Comparison of ENCODE assay signal across 1 cellular context in the genomic region with DNA sequence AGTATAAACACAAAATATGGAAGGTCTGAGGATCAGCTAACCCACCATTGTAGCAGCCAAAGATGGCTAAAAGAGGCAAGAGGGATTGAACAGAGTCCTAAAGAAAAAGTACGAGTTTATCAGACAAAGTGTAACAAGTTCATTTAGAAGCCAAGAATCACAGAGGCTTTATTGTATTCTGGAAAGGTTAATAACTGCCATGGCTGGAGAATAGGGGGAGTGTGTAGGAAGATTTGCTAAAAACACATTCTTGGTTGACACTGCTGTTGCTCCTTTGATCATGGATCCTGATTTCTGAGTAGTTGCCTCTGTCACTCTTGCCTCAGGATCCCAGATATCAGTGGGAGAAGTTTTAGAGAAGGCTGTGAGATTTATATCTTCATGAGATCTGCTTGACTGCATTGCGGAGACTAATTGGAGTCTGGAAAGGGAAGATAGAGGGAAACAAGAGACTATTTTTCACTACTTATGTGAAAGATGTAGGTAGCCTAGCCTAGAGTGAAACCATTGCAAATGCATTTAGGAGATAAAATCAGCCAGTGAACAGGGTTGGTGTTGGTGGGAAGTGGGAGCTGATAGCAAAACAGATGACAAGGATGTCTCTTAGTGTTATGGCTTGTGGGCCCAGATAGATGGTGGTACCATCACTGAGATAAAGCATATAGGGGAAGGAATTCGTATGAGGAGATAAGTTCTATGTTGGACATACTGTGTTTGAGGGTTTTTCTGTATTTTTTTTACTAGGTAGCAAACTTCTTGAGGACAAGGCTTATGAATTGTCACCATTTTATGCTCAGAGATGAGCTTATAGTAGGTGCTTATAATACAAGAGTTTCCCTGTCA.
TF ChIP-seq lines count a peak whose summit lies in the region.

No MANE protein-coding gene starts in this region.

TF ChIP-seq in SK-N-SH treated with all-trans-retinoic acid at 6 μM for 48 hours, 23 proteins besides CTCF, POLR2A, EP300 and RAD21:
- TF ChIP-seq, protein P1, sequence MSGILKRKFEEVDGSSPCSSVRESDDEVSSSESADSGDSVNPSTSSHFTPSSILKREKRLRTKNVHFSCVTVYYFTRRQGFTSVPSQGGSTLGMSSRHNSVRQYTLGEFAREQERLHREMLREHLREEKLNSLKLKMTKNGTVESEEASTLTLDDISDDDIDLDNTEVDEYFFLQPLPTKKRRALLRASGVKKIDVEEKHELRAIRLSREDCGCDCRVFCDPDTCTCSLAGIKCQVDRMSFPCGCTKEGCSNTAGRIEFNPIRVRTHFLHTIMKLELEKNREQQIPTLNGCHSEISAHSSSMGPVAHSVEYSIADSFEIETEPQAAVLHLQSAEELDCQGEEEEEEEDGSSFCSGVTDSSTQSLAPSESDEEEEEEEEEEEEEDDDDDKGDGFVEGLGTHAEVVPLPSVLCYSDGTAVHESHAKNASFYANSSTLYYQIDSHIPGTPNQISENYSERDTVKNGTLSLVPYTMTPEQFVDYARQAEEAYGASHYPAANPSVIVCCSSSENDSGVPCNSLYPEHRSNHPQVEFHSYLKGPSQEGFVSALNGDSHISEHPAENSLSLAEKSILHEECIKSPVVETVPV (CRISPR knock-in tag; IDR thresholded peaks at IDR 0.05) = no peak
- TF ChIP-seq ZC3H10 (CRISPR knock-in tag; IDR thresholded peaks at IDR 0.05) = no peak
- TF ChIP-seq ZNF565 (CRISPR knock-in tag; conservative IDR thresholded peaks at IDR 0.05; ENCODE audit: low read depth) = no peak
- TF ChIP-seq, protein P2, sequence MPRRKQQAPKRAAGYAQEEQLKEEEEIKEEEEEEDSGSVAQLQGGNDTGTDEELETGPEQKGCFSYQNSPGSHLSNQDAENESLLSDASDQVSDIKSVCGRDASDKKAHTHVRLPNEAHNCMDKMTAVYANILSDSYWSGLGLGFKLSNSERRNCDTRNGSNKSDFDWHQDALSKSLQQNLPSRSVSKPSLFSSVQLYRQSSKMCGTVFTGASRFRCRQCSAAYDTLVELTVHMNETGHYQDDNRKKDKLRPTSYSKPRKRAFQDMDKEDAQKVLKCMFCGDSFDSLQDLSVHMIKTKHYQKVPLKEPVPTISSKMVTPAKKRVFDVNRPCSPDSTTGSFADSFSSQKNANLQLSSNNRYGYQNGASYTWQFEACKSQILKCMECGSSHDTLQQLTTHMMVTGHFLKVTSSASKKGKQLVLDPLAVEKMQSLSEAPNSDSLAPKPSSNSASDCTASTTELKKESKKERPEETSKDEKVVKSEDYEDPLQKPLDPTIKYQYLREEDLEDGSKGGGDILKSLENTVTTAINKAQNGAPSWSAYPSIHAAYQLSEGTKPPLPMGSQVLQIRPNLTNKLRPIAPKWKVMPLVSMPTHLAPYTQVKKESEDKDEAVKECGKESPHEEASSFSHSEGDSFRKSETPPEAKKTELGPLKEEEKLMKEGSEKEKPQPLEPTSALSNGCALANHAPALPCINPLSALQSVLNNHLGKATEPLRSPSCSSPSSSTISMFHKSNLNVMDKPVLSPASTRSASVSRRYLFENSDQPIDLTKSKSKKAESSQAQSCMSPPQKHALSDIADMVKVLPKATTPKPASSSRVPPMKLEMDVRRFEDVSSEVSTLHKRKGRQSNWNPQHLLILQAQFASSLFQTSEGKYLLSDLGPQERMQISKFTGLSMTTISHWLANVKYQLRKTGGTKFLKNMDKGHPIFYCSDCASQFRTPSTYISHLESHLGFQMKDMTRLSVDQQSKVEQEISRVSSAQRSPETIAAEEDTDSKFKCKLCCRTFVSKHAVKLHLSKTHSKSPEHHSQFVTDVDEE (CRISPR knock-in tag; IDR thresholded peaks at IDR 0.05) = peak; percentile 89
- TF ChIP-seq OSR1 (CRISPR knock-in tag; IDR thresholded peaks at IDR 0.05) = no peak
- TF ChIP-seq, protein P3, sequence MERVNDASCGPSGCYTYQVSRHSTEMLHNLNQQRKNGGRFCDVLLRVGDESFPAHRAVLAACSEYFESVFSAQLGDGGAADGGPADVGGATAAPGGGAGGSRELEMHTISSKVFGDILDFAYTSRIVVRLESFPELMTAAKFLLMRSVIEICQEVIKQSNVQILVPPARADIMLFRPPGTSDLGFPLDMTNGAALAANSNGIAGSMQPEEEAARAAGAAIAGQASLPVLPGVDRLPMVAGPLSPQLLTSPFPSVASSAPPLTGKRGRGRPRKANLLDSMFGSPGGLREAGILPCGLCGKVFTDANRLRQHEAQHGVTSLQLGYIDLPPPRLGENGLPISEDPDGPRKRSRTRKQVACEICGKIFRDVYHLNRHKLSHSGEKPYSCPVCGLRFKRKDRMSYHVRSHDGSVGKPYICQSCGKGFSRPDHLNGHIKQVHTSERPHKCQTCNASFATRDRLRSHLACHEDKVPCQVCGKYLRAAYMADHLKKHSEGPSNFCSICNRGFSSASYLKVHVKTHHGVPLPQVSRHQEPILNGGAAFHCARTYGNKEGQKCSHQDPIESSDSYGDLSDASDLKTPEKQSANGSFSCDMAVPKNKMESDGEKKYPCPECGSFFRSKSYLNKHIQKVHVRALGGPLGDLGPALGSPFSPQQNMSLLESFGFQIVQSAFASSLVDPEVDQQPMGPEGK (CRISPR knock-in tag; IDR thresholded peaks at IDR 0.05; ENCODE audit: borderline replicate concordance) = no peak
- TF ChIP-seq ISL1 (CRISPR knock-in tag; IDR thresholded peaks at IDR 0.05) = peak; percentile 48
- no peak for TF ChIP-seq CSDC2 (CRISPR knock-in tag; IDR thresholded peaks at IDR 0.05)
- no peak for TF ChIP-seq GLIS3 (CRISPR knock-in tag; IDR thresholded peaks at IDR 0.05)
- TF ChIP-seq BACH2 (CRISPR knock-in tag; IDR thresholded peaks at IDR 0.05; ENCODE audit: borderline replicate concordance) = no peak
- no peak for TF ChIP-seq ZFP30 (CRISPR knock-in tag; IDR thresholded peaks at IDR 0.05)
- TF ChIP-seq PPARA (CRISPR knock-in tag; IDR thresholded peaks at IDR 0.05; ENCODE audit: borderline replicate concordance) = no peak
- TF ChIP-seq TOX (CRISPR knock-in tag; IDR thresholded peaks at IDR 0.05; ENCODE audit: borderline replicate concordance) = no peak
- TF ChIP-seq ARNTL (CRISPR knock-in tag; IDR thresholded peaks at IDR 0.05; ENCODE audit: borderline replicate concordance, low read depth) = no peak
- peak; percentile 90; the same call in 1 of the 2 replicates for TF ChIP-seq TCF4 (CRISPR knock-in tag; IDR thresholded peaks at IDR 0.05; ENCODE audit: borderline replicate concordance)
- TF ChIP-seq, protein P4, sequence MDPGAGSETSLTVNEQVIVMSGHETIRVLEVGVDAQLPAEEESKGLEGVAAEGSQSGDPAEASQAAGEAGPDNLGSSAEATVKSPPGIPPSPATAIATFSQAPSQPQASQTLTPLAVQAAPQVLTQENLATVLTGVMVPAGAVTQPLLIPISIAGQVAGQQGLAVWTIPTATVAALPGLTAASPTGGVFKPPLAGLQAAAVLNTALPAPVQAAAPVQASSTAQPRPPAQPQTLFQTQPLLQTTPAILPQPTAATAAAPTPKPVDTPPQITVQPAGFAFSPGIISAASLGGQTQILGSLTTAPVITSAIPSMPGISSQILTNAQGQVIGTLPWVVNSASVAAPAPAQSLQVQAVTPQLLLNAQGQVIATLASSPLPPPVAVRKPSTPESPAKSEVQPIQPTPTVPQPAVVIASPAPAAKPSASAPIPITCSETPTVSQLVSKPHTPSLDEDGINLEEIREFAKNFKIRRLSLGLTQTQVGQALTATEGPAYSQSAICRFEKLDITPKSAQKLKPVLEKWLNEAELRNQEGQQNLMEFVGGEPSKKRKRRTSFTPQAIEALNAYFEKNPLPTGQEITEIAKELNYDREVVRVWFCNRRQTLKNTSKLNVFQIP (CRISPR knock-in tag; IDR thresholded peaks at IDR 0.05; ENCODE audit: borderline replicate concordance, low read depth) = no peak
- 0 out of 2 replicates have a peak, but pooled peaks have one; percentile 31 for TF ChIP-seq ZNF8 (CRISPR knock-in tag; IDR thresholded peaks at IDR 0.05)
- TF ChIP-seq ESRRG (CRISPR knock-in tag; IDR thresholded peaks at IDR 0.05) = no peak
- TF ChIP-seq ZNF70 (CRISPR knock-in tag; IDR thresholded peaks at IDR 0.05) = no peak
- no peak for TF ChIP-seq SNAI2 (CRISPR knock-in tag; IDR thresholded peaks at IDR 0.05)
- TF ChIP-seq, protein P5, sequence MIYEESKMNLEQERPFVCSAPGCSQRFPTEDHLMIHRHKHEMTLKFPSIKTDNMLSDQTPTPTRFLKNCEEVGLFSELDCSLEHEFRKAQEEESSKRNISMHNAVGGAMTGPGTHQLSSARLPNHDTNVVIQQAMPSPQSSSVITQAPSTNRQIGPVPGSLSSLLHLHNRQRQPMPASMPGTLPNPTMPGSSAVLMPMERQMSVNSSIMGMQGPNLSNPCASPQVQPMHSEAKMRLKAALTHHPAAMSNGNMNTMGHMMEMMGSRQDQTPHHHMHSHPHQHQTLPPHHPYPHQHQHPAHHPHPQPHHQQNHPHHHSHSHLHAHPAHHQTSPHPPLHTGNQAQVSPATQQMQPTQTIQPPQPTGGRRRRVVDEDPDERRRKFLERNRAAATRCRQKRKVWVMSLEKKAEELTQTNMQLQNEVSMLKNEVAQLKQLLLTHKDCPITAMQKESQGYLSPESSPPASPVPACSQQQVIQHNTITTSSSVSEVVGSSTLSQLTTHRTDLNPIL (CRISPR knock-in tag; IDR thresholded peaks at IDR 0.05; ENCODE audit: low read depth) = no peak
- TF ChIP-seq RARB (CRISPR knock-in tag; IDR thresholded peaks at IDR 0.05) = no peak
- TF ChIP-seq ZFP3 (CRISPR knock-in tag; IDR thresholded peaks at IDR 0.05) = no peak
TF ChIP-seq in SK-N-SH treated with all-trans-retinoic acid at 6 μM for 48 hours: peak in this region for 4.
